Comparison of ENCODE assay signal across 8 cellular contexts in the genomic region with DNA sequence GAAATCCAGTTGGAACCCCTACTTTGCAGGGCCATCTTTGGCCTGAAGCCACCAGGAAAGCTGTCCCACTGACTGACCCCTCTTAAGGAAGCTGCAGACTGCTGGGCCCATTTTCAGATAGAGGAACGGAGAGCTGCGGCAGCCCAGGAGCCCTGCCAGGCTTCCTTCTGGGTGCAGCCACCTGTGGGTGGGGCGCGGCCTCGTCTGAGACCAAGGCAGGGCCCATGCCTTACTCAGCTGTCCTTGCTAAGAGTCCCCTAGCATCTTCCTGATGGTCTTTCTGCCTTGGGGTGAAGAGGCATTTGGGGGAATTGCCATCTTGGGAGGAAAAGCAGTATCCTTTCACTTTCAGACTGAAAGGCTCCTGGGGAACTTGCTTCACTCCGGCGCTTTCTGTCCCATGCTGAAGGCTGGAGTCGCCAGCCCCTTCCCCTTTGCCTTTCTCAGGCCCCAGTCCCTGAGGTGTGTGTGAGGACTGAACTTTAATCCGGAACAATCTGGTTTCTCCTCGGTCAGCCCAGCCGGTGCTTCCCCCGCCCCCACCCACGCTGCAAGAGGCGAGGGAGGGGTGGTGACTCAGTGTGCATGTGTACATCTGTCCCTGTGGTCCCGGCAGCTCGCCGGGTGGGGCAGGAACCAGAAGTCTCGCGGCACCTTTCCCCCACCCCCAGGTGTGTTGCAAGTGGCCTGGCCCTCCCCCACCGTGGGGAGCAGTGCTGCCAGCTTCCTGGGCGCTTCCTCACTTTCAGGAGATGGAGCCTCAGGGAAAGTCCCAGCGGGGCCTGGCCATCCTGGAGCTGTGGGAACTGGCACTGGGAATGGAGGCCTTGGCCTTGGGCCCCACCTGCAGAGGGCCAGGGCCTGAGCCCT. TPM values are rescaled to one million over a fixed set of nuclear protein-coding genes. Genes with fewer than 3 reads are reported as not detected.
DNase-seq lines count a peak whose midpoint lies in the region; ATAC-seq and TF ChIP-seq lines count a peak whose summit lies in the region.

No MANE protein-coding gene starts in this region.

- H3K9ac ChIP-seq in GM23248 (peak overlapping the region; percentile 92), endocrine pancreas (ENCODE audit: control insufficient read depth, insufficient read depth, low read length) (peak overlapping the region; percentile 66)

- H3K9me2 ChIP-seq in GM23248 (ENCODE audit: insufficient read depth), result no peaks in the 10 kb centered on the region

- H4K20me1 ChIP-seq in GM23248 (ENCODE audit: insufficient read depth), result no peaks in the 10 kb centered on the region

- peak overlapping the region; percentile 96 for H3K4me2 ChIP-seq in GM23248 (ENCODE audit: unreplicated experiment)

- H3K9me3 Mint-ChIP-seq in naive thymus-derived CD8-positive, alpha-beta T cell, result no peaks in the 10 kb centered on the region

- H3K9me3 ChIP-seq in GM23248 (ENCODE audit: low read depth), result no peaks in the 10 kb centered on the region
- H3K9me3 ChIP-seq in endocrine pancreas (ENCODE audit: control insufficient read depth, low read length), result no peaks in the 10 kb centered on the region
- no peaks in the 10 kb centered on the region for H3K9me3 ChIP-seq in stomach

- peaks cover 44% of the 10 kb centered on the region for H3F3A ChIP-seq in GM23248 (ENCODE audit: insufficient read depth)

- H3K4me1 ChIP-seq in GM23248 (ENCODE audit: insufficient read depth) (peaks cover 45% of the 10 kb centered on the region), endocrine pancreas (ENCODE audit: control insufficient read depth, insufficient read depth, low read length) (no peaks in the 10 kb centered on the region), stomach (peaks cover 72 to 93% (median 82%) of the 10 kb centered on the region in 4 donors)

- peaks cover 35 to 57% (median 53%) of the 10 kb centered on the region in 4 donors for H3K4me1 Mint-ChIP-seq in naive thymus-derived CD8-positive, alpha-beta T cell

- 0 out of 2 replicates have a peak overlapping the region, but pooled peaks have one; percentile 16 for H2AFZ ChIP-seq in GM23248

- TF ChIP-seq EP300 in stomach (IDR thresholded peaks at IDR 0.05), result peak; percentile 21

- H3K27me3 Mint-ChIP-seq in naive thymus-derived CD8-positive, alpha-beta T cell, result no peaks in the 10 kb centered on the region

- H3K36me3 Mint-ChIP-seq in naive thymus-derived CD8-positive, alpha-beta T cell, result peaks cover 0 to 75% (median 31%) of the 10 kb centered on the region in 3 donors

- in situ Hi-C loops in GM23248 (cut with MboI), result no loop called here

- POLR2A ChIA-PET in naive thymus-derived CD8-positive, alpha-beta T cell (lab: Charles Lee), result interaction anchor here (0.6 to 8.8 kb wide), 15 partner anchors 7 to 1627 kb away, joined by 3 to 133 read pairs (median 6); partner anchors contain the start of genes CDCA8, MEAF6, SNIP1 and YRDC

- intact Hi-C loops in stomach (cut with DNase I; ENCODE audit: low total_unique reads), result no loop called here

- WGBS in GM23248 (ENCODE audit: low coverage in 1 of 2, low lambda C conversion rate in 2 of 2, missing lambda C conversion rate in 2 of 2), 2 experiments, result 18 to 33% methylated on average over 15 to 22 of the region's 22 CpGs
- 2 to 11% (median 7%) methylated on average over 18 to 22 of the region's 22 CpGs for WGBS in stomach, 5 donors

- H3K36me3 ChIP-seq in GM23248 (ENCODE audit: low read depth) (0 out of 2 replicates have a peak, but pooled peaks cover 17% of the 10 kb centered on the region), endocrine pancreas (ENCODE audit: control insufficient read depth, insufficient read depth, low read length) (peaks cover 7% of the 10 kb centered on the region), stomach (peaks cover 53 to 71% (median 61%) of the 10 kb centered on the region in 4 donors)

- TF ChIP-seq POLR2A in stomach (IDR thresholded peaks at IDR 0.05), result peak in 1 of 4 donors; percentile 48

- peak overlapping the region; percentile 84 to 99 (median 96) for H3K4me3 Mint-ChIP-seq in naive thymus-derived CD8-positive, alpha-beta T cell

- H3K79me2 ChIP-seq in GM23248 (ENCODE audit: insufficient read depth), result peaks cover 67% of the 10 kb centered on the region

- peak; percentile 49 for DNase-seq in COR-L47 (lab: John Stamatoyannopoulos, UW)
- DNase-seq in GM23248, result peak; percentile 97
- peak; percentile 96 for DNase-seq in NCI-H226
- DNase-seq in activated CD8-positive, alpha-beta memory T cell treated with anti-CD3 and anti-CD28 coated beads for 1 hour (ENCODE audit: extremely low read depth in 1 of 2, low read depth in 1 of 2), result peak; percentile 77 to 79
- DNase-seq in naive thymus-derived CD8-positive, alpha-beta T cell, result peak; percentile 65 to 93 (median 74)
- peak; percentile 96 for DNase-seq in stomach

- ATAC-seq in naive thymus-derived CD8-positive, alpha-beta T cell, result peak; percentile 48 to 59
- ATAC-seq in GM19324 (IDR thresholded peaks at IDR 0.05; ENCODE audit: low FRiP score, unreplicated experiment), result no peak

- TF ChIP-seq CTCF in stomach (IDR thresholded peaks at IDR 0.05), result no peak

- H3K4me3 ChIP-seq in GM23248, result peak overlapping the region; percentile 87
- H3K4me3 ChIP-seq in endocrine pancreas (ENCODE audit: control insufficient read depth, insufficient read depth, low read length), result peak overlapping the region; percentile 35
- H3K4me3 ChIP-seq in stomach, result peak overlapping the region; percentile 36 to 93 (median 72)

- H3K27ac Mint-ChIP-seq in naive thymus-derived CD8-positive, alpha-beta T cell, result peak overlapping the region; percentile 96 to 99 (median 98)

- H3K27ac ChIP-seq in GM23248, result peak overlapping the region; percentile 98
- peak overlapping the region; percentile 93 to 99 (median 97) for H3K27ac ChIP-seq in stomach

- no peaks in the 10 kb centered on the region for H3K27me3 ChIP-seq in GM23248 (replicated peaks; ENCODE audit: insufficient read depth)
- H3K27me3 ChIP-seq in endocrine pancreas (ENCODE audit: control insufficient read depth, insufficient read depth, low read length), result no peaks in the 10 kb centered on the region
- no peaks in the 10 kb centered on the region for H3K27me3 ChIP-seq in stomach

RNA-seq across cellular contexts. Expression of gene ZC3H12A, which starts 5.1 kb away (rescaled TPM):
- total RNA-seq in GM23248 (2014; rRNA removed; shearing (Covaris generic)), result 8.9 and 9.2 TPM in 2 replicates
- polyA plus RNA-seq in GM23248 (2016; fragmentation: Nextera tagmentation; extraction: Ambion mirVana), result 5.0 and 7.1 TPM in 2 replicates
- total RNA-seq in naive thymus-derived CD8-positive, alpha-beta T cell, result 10 to 100 TPM; 39.5 to 45.3 TPM
- polyA plus RNA-seq in naive thymus-derived CD8-positive, alpha-beta T cell, result 10 to 100 TPM in 1 of 3 donors, 1 to 10 TPM in 2; 1.5 to 10.0 (median 3.1) TPM
- 10 to 100 TPM in 4 of 5 donors, 1 to 10 TPM in 1; 8.4 to 89.3 (median 38.4) TPM for total RNA-seq in stomach
- polyA plus RNA-seq in stomach, result 10 to 100 TPM; 15.8 to 35.9 (median 22.1) TPM

RNA-seq across cellular contexts. Expression of gene MEAF6, which starts 35.1 kb away (rescaled TPM):
- total RNA-seq in GM23248 (2014; rRNA removed; shearing (Covaris generic)), result 116 and 117 TPM in 2 replicates
- 96.2 and 99.5 TPM in 2 replicates for polyA plus RNA-seq in GM23248 (2016; fragmentation: Nextera tagmentation; extraction: Ambion mirVana)
- total RNA-seq in naive thymus-derived CD8-positive, alpha-beta T cell, result 10 to 100 TPM; 93.8 to 99.3 TPM
- 100 to 1,000 TPM; 118 to 184 (median 154) TPM for polyA plus RNA-seq in naive thymus-derived CD8-positive, alpha-beta T cell
- total RNA-seq in stomach, result 10 to 100 TPM; 25.8 to 76.3 (median 68.7) TPM
- 10 to 100 TPM; 41.4 to 62.0 (median 45.5) TPM for polyA plus RNA-seq in stomach

Comparison
In these comparisons a context has a peak if more than half of its experiments do, and no peak if none do; other contexts are left out.
1. H3K4me3 ChIP-seq: peak in every context shown above with its lines; median percentile 87 in GM23248; 72 in stomach; 35 in endocrine pancreas.